1 cellular context compared by ENCODE assay signal in the genomic region with DNA sequence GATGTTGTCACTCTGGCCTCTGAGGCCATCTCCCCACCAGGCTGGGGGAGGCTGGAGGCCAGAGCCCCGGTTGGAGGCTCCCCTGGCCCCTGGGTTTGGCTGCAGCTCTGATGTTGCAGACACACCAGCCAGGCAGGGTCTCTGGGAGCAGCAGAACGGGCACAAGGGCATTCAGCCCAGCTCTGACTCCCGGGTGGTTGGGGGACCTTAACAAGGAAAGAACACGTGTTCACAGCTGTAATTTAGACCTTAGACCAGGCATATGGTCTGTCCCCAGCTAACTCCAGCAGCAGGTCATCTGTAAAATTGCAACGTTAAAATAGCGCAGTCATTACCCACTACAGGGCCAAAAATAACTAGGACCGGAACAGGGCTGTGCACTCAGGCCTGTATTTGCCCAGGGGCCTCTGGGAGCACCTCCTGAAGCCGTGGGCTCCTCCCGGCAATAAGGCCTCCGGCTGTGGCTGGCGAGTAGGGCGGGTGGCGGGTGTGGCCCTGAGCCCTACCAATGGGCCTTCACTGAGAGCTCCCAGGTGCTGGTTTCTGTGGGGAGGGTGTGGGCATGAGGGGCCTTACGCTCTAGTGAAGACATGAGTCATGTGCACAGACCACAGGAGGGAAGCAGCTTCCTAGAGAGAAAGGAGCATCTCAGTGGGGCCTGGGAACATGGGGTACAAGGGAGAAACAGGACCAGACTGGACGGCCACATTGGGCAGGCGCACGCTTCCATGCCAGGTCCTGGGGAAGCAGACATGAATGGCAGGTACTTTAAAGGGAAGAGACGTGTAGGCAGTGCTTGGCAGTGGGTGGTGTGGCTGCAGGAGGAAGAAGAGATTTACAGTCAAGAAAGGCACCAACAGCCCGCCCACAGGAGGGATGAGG.
TF ChIP-seq lines count a peak whose summit lies in the region.

No MANE protein-coding gene starts in this region.

TF ChIP-seq in IMR-90, 13 proteins besides CTCF, POLR2A, EP300 and RAD21:
- TF ChIP-seq FOS (IDR thresholded peaks at IDR 0.05; ENCODE audit: low read depth, low read length): no peak
- TF ChIP-seq NFE2L2 (IDR thresholded peaks at IDR 0.05; ENCODE audit: low read depth, low read length): no peak
- no peak for TF ChIP-seq MAZ (IDR thresholded peaks at IDR 0.05; ENCODE audit: borderline replicate concordance, low read depth, low read length)
- no peak for TF ChIP-seq MAFK (IDR thresholded peaks at IDR 0.05; ENCODE audit: low read depth, low read length)
- no peak for TF ChIP-seq RFX5 (IDR thresholded peaks at IDR 0.05; ENCODE audit: low read depth, low read length)
- TF ChIP-seq BHLHE40 (IDR thresholded peaks at IDR 0.05; ENCODE audit: low read depth, low read length): no peak
- no peak for TF ChIP-seq CHD1 (IDR thresholded peaks at IDR 0.05; ENCODE audit: low read depth, low read length)
- TF ChIP-seq RCOR1 (IDR thresholded peaks at IDR 0.05; ENCODE audit: insufficient replicate concordance, low read length): no peak
- TF ChIP-seq USF2 (IDR thresholded peaks at IDR 0.05; ENCODE audit: low read depth, low read length): no peak
- TF ChIP-seq, protein P1, sequence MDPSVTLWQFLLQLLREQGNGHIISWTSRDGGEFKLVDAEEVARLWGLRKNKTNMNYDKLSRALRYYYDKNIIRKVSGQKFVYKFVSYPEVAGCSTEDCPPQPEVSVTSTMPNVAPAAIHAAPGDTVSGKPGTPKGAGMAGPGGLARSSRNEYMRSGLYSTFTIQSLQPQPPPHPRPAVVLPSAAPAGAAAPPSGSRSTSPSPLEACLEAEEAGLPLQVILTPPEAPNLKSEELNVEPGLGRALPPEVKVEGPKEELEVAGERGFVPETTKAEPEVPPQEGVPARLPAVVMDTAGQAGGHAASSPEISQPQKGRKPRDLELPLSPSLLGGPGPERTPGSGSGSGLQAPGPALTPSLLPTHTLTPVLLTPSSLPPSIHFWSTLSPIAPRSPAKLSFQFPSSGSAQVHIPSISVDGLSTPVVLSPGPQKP (IDR thresholded peaks at IDR 0.05; ENCODE audit: borderline replicate concordance, low read depth, low read length): no peak
- TF ChIP-seq SMC3 (IDR thresholded peaks at IDR 0.05; ENCODE audit: low read depth, low read length): no peak
- TF ChIP-seq CEBPB (IDR thresholded peaks at IDR 0.05; ENCODE audit: low read depth, low read length): no peak
- no peak for TF ChIP-seq MXI1 (IDR thresholded peaks at IDR 0.05; ENCODE audit: borderline replicate concordance, low read depth, low read length)
